In the genomic region with DNA sequence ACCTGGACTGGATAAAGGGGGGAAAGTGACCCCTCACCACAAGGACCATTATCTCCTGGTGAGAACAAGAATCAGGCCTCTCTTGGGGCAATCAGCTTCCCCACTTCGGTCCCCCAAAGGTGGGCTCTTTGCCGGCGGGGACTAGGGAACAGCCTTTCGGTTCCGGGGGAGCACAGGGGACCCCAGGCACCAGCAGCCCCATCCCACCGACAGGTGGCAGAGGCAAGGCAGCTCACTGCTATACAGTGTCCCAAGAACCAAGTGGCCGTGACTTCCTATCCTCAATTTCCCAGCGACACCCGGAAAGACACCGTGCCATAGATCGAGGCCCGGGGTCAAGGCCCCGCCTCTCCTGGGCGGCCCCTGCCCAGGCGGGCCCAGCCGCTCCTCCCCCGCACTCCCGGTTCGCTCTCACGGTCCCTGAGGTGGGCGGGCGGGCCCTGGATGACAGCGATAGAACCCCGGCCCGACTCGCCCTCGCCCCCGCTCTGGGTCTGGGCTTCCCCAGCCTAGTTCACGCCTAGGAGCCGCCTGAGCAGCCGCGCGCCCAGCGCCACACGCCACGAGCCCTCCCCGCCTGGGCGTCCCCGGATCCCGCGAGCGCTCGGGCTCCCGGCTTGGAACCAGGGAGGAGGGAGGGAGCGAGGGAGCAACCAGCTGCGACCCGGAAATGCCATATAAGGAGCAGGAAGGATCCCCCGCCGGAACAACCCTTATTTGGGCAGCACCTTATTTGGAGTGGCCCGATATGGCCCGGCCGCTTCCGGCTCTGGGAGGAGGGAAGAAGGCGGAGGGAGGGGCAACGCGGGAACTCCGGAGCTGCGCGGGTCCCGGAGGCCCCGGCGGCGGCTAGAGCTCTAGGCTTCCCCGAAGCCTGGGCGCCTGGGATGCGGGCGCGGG, we compare ENCODE assay signal across 8 cellular contexts.
DNase-seq lines count a peak whose midpoint lies in the region; ATAC-seq lines count a peak whose summit lies in the region.

No MANE protein-coding gene starts in this region.

- H3K9ac ChIP-seq in BLaER1: peak overlapping the region; percentile 92

- H3K4me2 ChIP-seq in BLaER1: peak overlapping the region; percentile 98

- H3K4me1 ChIP-seq in BLaER1: peaks cover 53% of the 10 kb centered on the region

- peaks cover 21% of the 10 kb centered on the region for H3K27me3 ChIP-seq in BLaER1

- H3K27ac ChIP-seq in BLaER1 (peak overlapping the region; percentile 96), cingulate gyrus (ENCODE audit: low read depth, low read length) (peak overlapping the region; percentile 95)

- H3K9me3 ChIP-seq in BLaER1: no peaks in the 10 kb centered on the region

- DNase-seq in NCI-H524 (lab: John Stamatoyannopoulos, UW) (peak; percentile 94 to 98), kidney tubule cell (ENCODE audit: low spot score) (peak; percentile 99)
- peak; percentile 96 to 98 for DNase-seq in activated CD4-positive, alpha-beta T cell treated with anti-CD3 and anti-CD28 coated beads for 4 hours
- DNase-seq in stimulated activated CD4-positive, alpha-beta T cell treated with anti-CD3 and anti-CD28 coated beads, Interleukin-1b, Interleukin-23, amount 100 ng/mL, for 1 hour (ENCODE audit: low read depth in 2 of 2): peak; percentile 89 to 91

- ATAC-seq in GM19324 (IDR thresholded peaks at IDR 0.05; ENCODE audit: low FRiP score, unreplicated experiment): peak; percentile 80
- peak; percentile 73 for ATAC-seq in HG03460 (IDR thresholded peaks at IDR 0.05; ENCODE audit: unreplicated experiment)

- H3K36me3 ChIP-seq in BLaER1: peaks cover 17% of the 10 kb centered on the region; the same call in 1 of the 2 replicates

- H4K20me1 ChIP-seq in BLaER1: peaks cover 37% of the 10 kb centered on the region

- H3K4me3 ChIP-seq in BLaER1: peak overlapping the region; percentile 80

Comparison
In these comparisons a context has a peak if more than half of its experiments do, and no peak if none do; other contexts are left out.
1. Peak in every context shown above with its lines: DNase-seq, ATAC-seq, H3K4me3 ChIP-seq and H3K27ac ChIP-seq.